In genomic region chr5:44334622-44335021, GRCh38 we compare ENCODE assay signal across 23 cellular contexts. TPM values are rescaled to one million over a fixed set of nuclear protein-coding genes. Genes with fewer than 3 reads are reported as not detected.
"Had no signal": no experiment of that assay in that cellular context is flagged by ENCODE, and none has a peak within 500 bp of the region (broad histone marks: within the 10 kb centered on the region; RNA-seq: fewer than 3 reads in every experiment).

No MANE protein-coding gene starts in this region.

- H3K27me3 ChIP-seq: MG63, SJSA1 had no signal

- H3K36me3 ChIP-seq: MG63, SJSA1 had no signal

- DNase-seq: IMR-90, Karpas-422, KG1, MG63, NCI-H1092 treated with DMSO at 0.1 percent for 48 hours, NCI-H1436 treated with DMSO at 0.1 percent for 48 hours, NCI-H1694 treated with DMSO at 0.1 percent for 48 hours, NCI-H1930, NCI-H2081, NCI-H2107, NCI-H2227 treated with DMSO at 0.1 percent for 48 hours, NCI-H524, NCI-H526 treated with DMSO at 0.1 percent for 48 hours, NCI-H774, Right ventricle myocardium superior, RPMI8226, SIG-M5 had no signal

- ATAC-seq: HepG2 had no signal

- H3K9me3 ChIP-seq: MG63, SJSA1 had no signal

- FAIRE-seq: HepG2, RCC 7860 had no signal

- H3K4me1 ChIP-seq: SJSA1 had no signal

- H3K4me3 ChIP-seq: MG63, SJSA1, SK-N-MC had no signal

- H3K27ac ChIP-seq: SJSA1, SK-N-MC had no signal

RNA-seq across cellular contexts. Expression of gene FGF10, which starts 54.6 kb away (rescaled TPM):
- total RNA-seq: HepG2, HT1080, IMR-90, NCI-H460, SJSA1 had no signal
- polyA plus RNA-seq: HepG2, IMR-90 had no signal
